8 cellular contexts compared by ENCODE assay signal in genomic region chr4:143950967-143951366, GRCh38. TPM values are rescaled to one million over a fixed set of nuclear protein-coding genes. Genes with fewer than 3 reads are reported as not detected.
"Had no signal": no experiment of that assay in that cellular context is flagged by ENCODE, and none has a peak within 500 bp of the region (broad histone marks: within the 10 kb centered on the region; RNA-seq: fewer than 3 reads in every experiment).

No MANE protein-coding gene starts in this region.

RNA-seq across cellular contexts. Expression of gene GYPE, which starts 45.6 kb away (rescaled TPM):
- total RNA-seq: dermis microvascular lymphatic vessel endothelial cell, esophagus mucosa, esophagus squamous epithelium, glomerular endothelial cell, lung microvascular endothelial cell, mesothelial cell of epicardium, myocyte had no signal
- polyA plus RNA-seq: keratinocyte had no signal
